ENCODE assay signal across 19 cellular contexts in the genomic region with DNA sequence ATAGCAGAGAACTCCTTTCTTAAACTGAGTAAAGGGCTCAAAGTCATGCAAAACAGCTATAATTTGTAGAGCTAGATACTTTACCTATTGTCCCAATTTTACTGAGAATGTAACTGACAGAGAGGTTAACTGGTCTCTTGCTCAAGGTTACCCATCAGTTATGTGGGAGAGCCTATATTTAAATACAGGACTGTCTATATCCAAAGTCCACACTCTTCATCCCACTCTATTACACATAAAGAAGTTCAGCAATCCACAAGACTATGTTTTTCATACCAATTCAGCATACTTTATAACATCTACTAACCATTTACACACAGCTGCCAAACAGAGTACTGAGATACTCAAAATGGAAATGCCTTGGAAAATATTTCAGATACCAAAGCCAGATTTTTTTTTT.
"Had no signal": no experiment of that assay in that cellular context is flagged by ENCODE, and none has a peak within 500 bp of the region (broad histone marks: within the 10 kb centered on the region; RNA-seq: fewer than 3 reads in every experiment).

No MANE protein-coding gene starts in this region.

- H3K4me1 ChIP-seq: breast epithelium, gastrocnemius medialis, psoas muscle, stomach, upper lobe of right lung had no signal

- H3K4me3 ChIP-seq: breast epithelium, gastrocnemius medialis, heart right ventricle, psoas muscle, sigmoid colon, stomach, thoracic aorta, upper lobe of right lung had no signal

- DNase-seq: activated CD4-positive, alpha-beta T cell treated with anti-CD3 and anti-CD28 coated beads for 1 hour; activated CD4-positive, alpha-beta T cell treated with anti-CD3 and anti-CD28 coated beads, Interleukin-2, amount 50 U/mL, for 4 hours; activated naive CD4-positive, alpha-beta T cell treated with Interleukin-2 at 50 U/mL for 16 hours; aorta; gastrocnemius medialis; heart right ventricle; islet precursor cell; left ventricle myocardium superior; mesendoderm; psoas muscle; sigmoid colon; stimulated activated CD4-positive, alpha-beta T cell treated with anti-CD3 and anti-CD28 coated beads, Interleukin-12 subunit alpha, Interleukin-12 subunit beta, amount 100 ng/mL, for 4 hours; stimulated activated CD4-positive, alpha-beta T cell treated with anti-CD3 and anti-CD28 coated beads, Interleukin-2, amount 100 ng/mL, for 24 hours; stomach; upper lobe of right lung had no signal

- H3K27me3 ChIP-seq: breast epithelium, gastrocnemius medialis, heart right ventricle, sigmoid colon, stomach, upper lobe of right lung had no signal

- H3K27ac ChIP-seq: breast epithelium, epithelial cell of prostate, gastrocnemius medialis, heart right ventricle, psoas muscle, sigmoid colon, stomach, thoracic aorta, upper lobe of right lung had no signal

- ATAC-seq: activated T-helper 17 cell treated with anti-CD3 and anti-CD28 coated beads, Interleukin-2, amount 50 U/mL, for 72 hours; gastrocnemius medialis; heart right ventricle; left ventricle myocardium superior; psoas muscle; upper lobe of right lung had no signal

- H3K36me3 ChIP-seq: breast epithelium, gastrocnemius medialis, sigmoid colon, thoracic aorta, upper lobe of right lung had no signal

- H3K9me3 ChIP-seq: breast epithelium, gastrocnemius medialis, heart right ventricle, psoas muscle, sigmoid colon, stomach, thoracic aorta, upper lobe of right lung had no signal
